22 cellular contexts compared by ENCODE assay signal in the genomic region with DNA sequence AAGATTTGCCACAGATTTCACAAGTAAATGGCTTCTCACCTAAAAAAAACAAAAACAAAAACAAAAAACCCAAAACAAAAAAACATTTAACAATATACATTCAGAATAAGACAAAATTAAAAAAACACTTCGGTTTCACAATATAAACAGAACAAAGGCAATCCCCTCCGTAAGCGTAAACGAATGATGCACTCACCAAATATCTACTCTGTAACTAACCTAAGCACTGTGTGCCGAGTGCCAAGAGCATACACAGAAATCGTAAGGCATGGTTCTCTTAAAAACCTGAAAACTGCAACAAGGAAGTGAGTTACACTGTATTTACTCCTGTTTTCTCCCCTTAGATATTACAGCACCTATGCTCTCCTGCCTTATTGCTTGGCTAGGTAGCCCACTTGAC. TPM values are rescaled to one million over a fixed set of nuclear protein-coding genes. Genes with fewer than 3 reads are reported as not detected.
DNase-seq lines count a peak whose midpoint lies in the region; ATAC-seq, FAIRE-seq and TF ChIP-seq lines count a peak whose summit lies in the region.
"Had no signal": no experiment of that assay in that cellular context is flagged by ENCODE, and none has a peak within 500 bp of the region (broad histone marks: within the 10 kb centered on the region; RNA-seq: fewer than 3 reads in every experiment).

No MANE protein-coding gene starts in this region.

- no peak for TF ChIP-seq CTCF in CD8-positive, alpha-beta T cell (IDR thresholded peaks at IDR 0.05)
- TF ChIP-seq CTCF in osteocyte (IDR thresholded peaks at IDR 0.05) = no peak
- TF ChIP-seq CTCF in Caco-2 (IDR thresholded peaks at IDR 0.05; ENCODE audit: insufficient read depth in 1 of 2, low read depth in 1 of 2, low read length in 1 of 2, severe bottlenecking in 1 of 2, unreplicated experiment in 1 of 2) = no peak

- intact Hi-C loops in activated CD4-positive, alpha-beta memory T cell treated with anti-CD3 and anti-CD28 coated beads for 36 hours (cut with micrococcal nuclease) = no loop called here
- intact Hi-C loops in CD8-positive, alpha-beta T cell (cut with DNase I, micrococcal nuclease) = no loop called here
- intact Hi-C loops in Caco-2 (cut with micrococcal nuclease; ENCODE audit: unreplicated experiment) = no loop called here

- CTCF ChIA-PET in activated CD4-positive, alpha-beta memory T cell treated with anti-CD3 and anti-CD28 coated beads for 36 hours (lab: Charles Lee) = no interaction called here
- CTCF ChIA-PET in activated CD4-positive, alpha-beta memory T cell treated with anti-CD3 and anti-CD28 coated beads, Interleukin-2, amount 10 ng/mL, durations not matched to agents 7 days and 5 days (lab: Charles Lee) = no interaction called here
- CTCF ChIA-PET in CD8-positive, alpha-beta T cell (lab: Charles Lee) = no interaction called here
- CTCF ChIA-PET in Caco-2 (lab: Charles Lee) = no interaction called here

- no peak overlapping the region for H3K4me3 Mint-ChIP-seq in activated CD4-positive, alpha-beta memory T cell treated with anti-CD3 and anti-CD28 coated beads for 36 hours
- no peak overlapping the region for H3K4me3 Mint-ChIP-seq in activated CD4-positive, alpha-beta memory T cell treated with anti-CD3 and anti-CD28 coated beads, Interleukin-2, amount 10 ng/mL, durations not matched to agents 7 days and 5 days
- no peak overlapping the region for H3K4me3 Mint-ChIP-seq in CD8-positive, alpha-beta T cell
- no peak overlapping the region for H3K4me3 Mint-ChIP-seq in osteocyte (ENCODE audit: unreplicated experiment)
- H3K4me3 Mint-ChIP-seq in Caco-2 (ENCODE audit: unreplicated experiment) = no peak overlapping the region

- POLR2A ChIA-PET in activated CD4-positive, alpha-beta memory T cell treated with anti-CD3 and anti-CD28 coated beads for 36 hours (lab: Charles Lee) = no interaction called here
- POLR2A ChIA-PET in activated CD4-positive, alpha-beta memory T cell treated with anti-CD3 and anti-CD28 coated beads, Interleukin-2, amount 10 ng/mL, durations not matched to agents 7 days and 5 days (lab: Charles Lee) = no interaction called here
- POLR2A ChIA-PET in CD8-positive, alpha-beta T cell (lab: Charles Lee) = no interaction called here
- POLR2A ChIA-PET in Caco-2 (lab: Charles Lee) = no interaction called here

- H3K4me1 ChIP-seq in CD8-positive, alpha-beta T cell (ENCODE audit: insufficient read depth, low read length) = peaks cover 8% of the 10 kb centered on the region
- H3K4me1 ChIP-seq in Caco-2 = no peaks in the 10 kb centered on the region

- H3K4me1 Mint-ChIP-seq in activated CD4-positive, alpha-beta memory T cell treated with anti-CD3 and anti-CD28 coated beads for 36 hours (ENCODE audit: low read depth) = peaks cover 67% of the 10 kb centered on the region
- peaks cover 47% of the 10 kb centered on the region for H3K4me1 Mint-ChIP-seq in activated CD4-positive, alpha-beta memory T cell treated with anti-CD3 and anti-CD28 coated beads, Interleukin-2, amount 10 ng/mL, durations not matched to agents 7 days and 5 days
- peaks cover 61% of the 10 kb centered on the region for H3K4me1 Mint-ChIP-seq in CD8-positive, alpha-beta T cell (ENCODE audit: low read depth)
- H3K4me1 Mint-ChIP-seq in osteocyte (ENCODE audit: unreplicated experiment) = peaks cover 2% of the 10 kb centered on the region
- no peaks in the 10 kb centered on the region for H3K4me1 Mint-ChIP-seq in Caco-2 (ENCODE audit: low read depth, unreplicated experiment)

- DNase-seq in activated CD4-positive, alpha-beta memory T cell treated with anti-CD3 and anti-CD28 coated beads for 36 hours = no peak
- DNase-seq in activated CD4-positive, alpha-beta memory T cell treated with anti-CD3 and anti-CD28 coated beads, Interleukin-2, amount 10 ng/mL, durations not matched to agents 7 days and 5 days = no peak
- DNase-seq in CD8-positive, alpha-beta T cell = no peak
- DNase-seq in fibroblast of gingiva (ENCODE audit: low read depth) (peak; percentile 18), osteocyte (ENCODE audit: extremely low spot score, unreplicated experiment) (peak; percentile 0), urothelium cell line (ENCODE audit: low spot score) (no peak), Caco-2 (no peak)
- DNase-seq: DMS153; EL; GM23248; HCEC 1CT; NCI-H1417; NCI-H187; NCI-H2107; NCI-H510A; NCI-H748 treated with DMSO at 0.1 percent for 48 hours; NK-92 treated with Interleukin-12 subunit alpha and Interleukin-12 subunit beta, amount 100 ng/mL, for 24 hours; Right ventricle myocardium superior had no signal

- H3K9me3 ChIP-seq in CD8-positive, alpha-beta T cell (ENCODE audit: low read length) = no peaks in the 10 kb centered on the region
- H3K9me3 ChIP-seq in Caco-2 = no peaks in the 10 kb centered on the region

- no peak overlapping the region for H3K4me3 ChIP-seq in CD8-positive, alpha-beta T cell (ENCODE audit: low read depth, low read length)
- no peak overlapping the region for H3K4me3 ChIP-seq in Caco-2 (ENCODE audit: low read depth, low read length)
- H3K4me3 ChIP-seq: GM23248 had no signal

- H3K27me3 ChIP-seq in CD8-positive, alpha-beta T cell (ENCODE audit: insufficient read depth, low read length) = no peaks in the 10 kb centered on the region
- H3K27me3 ChIP-seq in Caco-2 (replicated peaks; ENCODE audit: control insufficient read depth, insufficient read depth, low read length) = no peaks in the 10 kb centered on the region

- peaks cover 75% of the 10 kb centered on the region for H3K36me3 Mint-ChIP-seq in activated CD4-positive, alpha-beta memory T cell treated with anti-CD3 and anti-CD28 coated beads for 36 hours
- peaks cover 88% of the 10 kb centered on the region for H3K36me3 Mint-ChIP-seq in activated CD4-positive, alpha-beta memory T cell treated with anti-CD3 and anti-CD28 coated beads, Interleukin-2, amount 10 ng/mL, durations not matched to agents 7 days and 5 days (ENCODE audit: low read depth)
- H3K36me3 Mint-ChIP-seq in CD8-positive, alpha-beta T cell = peaks cover 89% of the 10 kb centered on the region
- peaks cover 42% of the 10 kb centered on the region for H3K36me3 Mint-ChIP-seq in osteocyte (ENCODE audit: unreplicated experiment)
- H3K36me3 Mint-ChIP-seq in Caco-2 (ENCODE audit: insufficient read depth, unreplicated experiment) = peaks cover 55% of the 10 kb centered on the region

- peaks cover 41% of the 10 kb centered on the region for H3K36me3 ChIP-seq in CD8-positive, alpha-beta T cell (ENCODE audit: insufficient read depth, low read length)
- H3K36me3 ChIP-seq in Caco-2 (ENCODE audit: control insufficient read depth, insufficient read depth, low read length) = peaks cover 5% of the 10 kb centered on the region; the same call in 1 of the 2 replicates

- no peak overlapping the region for H3K27ac ChIP-seq in CD8-positive, alpha-beta T cell (ENCODE audit: low read depth, low read length)
- H3K27ac ChIP-seq: GM23248, HL-60 had no signal

- no peaks in the 10 kb centered on the region for H3K27me3 Mint-ChIP-seq in activated CD4-positive, alpha-beta memory T cell treated with anti-CD3 and anti-CD28 coated beads for 36 hours
- H3K27me3 Mint-ChIP-seq in activated CD4-positive, alpha-beta memory T cell treated with anti-CD3 and anti-CD28 coated beads, Interleukin-2, amount 10 ng/mL, durations not matched to agents 7 days and 5 days = no peaks in the 10 kb centered on the region
- no peaks in the 10 kb centered on the region for H3K27me3 Mint-ChIP-seq in CD8-positive, alpha-beta T cell (ENCODE audit: low read depth)
- H3K27me3 Mint-ChIP-seq in osteocyte (ENCODE audit: unreplicated experiment) (no peaks in the 10 kb centered on the region), Caco-2 (ENCODE audit: insufficient read depth, unreplicated experiment) (no peaks in the 10 kb centered on the region)

- ATAC-seq in CD8-positive, alpha-beta T cell = no peak
- no peak for ATAC-seq in GM19455 (IDR thresholded peaks at IDR 0.05; ENCODE audit: unreplicated experiment)

- no peak for FAIRE-seq in urothelium cell line (lab: Jason Lieb, UNC)
- FAIRE-seq: GM19239, RCC 7860 had no signal

- no peaks in the 10 kb centered on the region for H3K9me3 Mint-ChIP-seq in activated CD4-positive, alpha-beta memory T cell treated with anti-CD3 and anti-CD28 coated beads for 36 hours
- H3K9me3 Mint-ChIP-seq in activated CD4-positive, alpha-beta memory T cell treated with anti-CD3 and anti-CD28 coated beads, Interleukin-2, amount 10 ng/mL, durations not matched to agents 7 days and 5 days = no peaks in the 10 kb centered on the region
- H3K9me3 Mint-ChIP-seq in CD8-positive, alpha-beta T cell = no peaks in the 10 kb centered on the region
- no peaks in the 10 kb centered on the region for H3K9me3 Mint-ChIP-seq in osteocyte (ENCODE audit: unreplicated experiment)
- no peaks in the 10 kb centered on the region for H3K9me3 Mint-ChIP-seq in Caco-2 (ENCODE audit: unreplicated experiment)

- H3K27ac Mint-ChIP-seq in activated CD4-positive, alpha-beta memory T cell treated with anti-CD3 and anti-CD28 coated beads for 36 hours = peak overlapping the region; percentile 6
- H3K27ac Mint-ChIP-seq in activated CD4-positive, alpha-beta memory T cell treated with anti-CD3 and anti-CD28 coated beads, Interleukin-2, amount 10 ng/mL, durations not matched to agents 7 days and 5 days = no peak overlapping the region
- peak overlapping the region; percentile 33 for H3K27ac Mint-ChIP-seq in CD8-positive, alpha-beta T cell
- no peak overlapping the region for H3K27ac Mint-ChIP-seq in osteocyte (ENCODE audit: unreplicated experiment)
- no peak overlapping the region for H3K27ac Mint-ChIP-seq in Caco-2 (ENCODE audit: unreplicated experiment)

- no TSS peak for BruUV-seq in Caco-2 (replicated peaks; lab: Mats Ljungman, UMichigan)

RNA-seq across cellular contexts. Expression of a gene that starts 12.1 kb away (rescaled TPM):
- total RNA-seq in activated CD4-positive, alpha-beta memory T cell treated with anti-CD3 and anti-CD28 coated beads for 36 hours = 10 to 100 TPM; 39.4 to 45.0 TPM
- 100 to 1,000 TPM; 125 to 128 TPM for total RNA-seq in activated CD4-positive, alpha-beta memory T cell treated with anti-CD3 and anti-CD28 coated beads, Interleukin-2, amount 10 ng/mL, durations not matched to agents 7 days and 5 days
- total RNA-seq in CD8-positive, alpha-beta T cell = 10 to 100 TPM; 68.0 to 76.4 TPM
- 53.6 and 59.5 TPM in 2 replicates for total RNA-seq in osteocyte
- total RNA-seq in Caco-2 (2022) = 11.7 and 11.8 TPM in 2 replicates

RNA-seq across cellular contexts. Expression of a gene that starts 15.3 kb away (rescaled TPM):
- total RNA-seq in activated CD4-positive, alpha-beta memory T cell treated with anti-CD3 and anti-CD28 coated beads for 36 hours = 10 to 100 TPM; 10.9 to 11.8 TPM
- 10 to 100 TPM; 16.5 to 17.5 TPM for total RNA-seq in activated CD4-positive, alpha-beta memory T cell treated with anti-CD3 and anti-CD28 coated beads, Interleukin-2, amount 10 ng/mL, durations not matched to agents 7 days and 5 days
- 10 to 100 TPM; 10.9 to 11.2 TPM for total RNA-seq in CD8-positive, alpha-beta T cell
- total RNA-seq in osteocyte = 6.2 and 6.7 TPM in 2 replicates
- total RNA-seq in Caco-2 (2022) = 9.2 and 10.3 TPM in 2 replicates

RNA-seq across cellular contexts. Expression of a gene that starts 27.2 kb away (rescaled TPM):
- 1 to 10 TPM; 9.7 TPM for total RNA-seq in activated CD4-positive, alpha-beta memory T cell treated with anti-CD3 and anti-CD28 coated beads for 36 hours
- total RNA-seq in activated CD4-positive, alpha-beta memory T cell treated with anti-CD3 and anti-CD28 coated beads, Interleukin-2, amount 10 ng/mL, durations not matched to agents 7 days and 5 days = 10 to 100 TPM; 15.9 to 16.9 TPM
- total RNA-seq in CD8-positive, alpha-beta T cell = 10 to 100 TPM; 22.8 to 23.9 TPM
- total RNA-seq in osteocyte (9.8 and 10.1 TPM in 2 replicates), Caco-2 (2022) (12.3 and 12.8 TPM in 2 replicates)

RNA-seq across cellular contexts. Expression of a gene that starts 27.3 kb away (rescaled TPM):
- total RNA-seq in activated CD4-positive, alpha-beta memory T cell treated with anti-CD3 and anti-CD28 coated beads for 36 hours = under 1 TPM; 0.43 to 0.46 TPM
- not detected for total RNA-seq in activated CD4-positive, alpha-beta memory T cell treated with anti-CD3 and anti-CD28 coated beads, Interleukin-2, amount 10 ng/mL, durations not matched to agents 7 days and 5 days
- 1 to 10 TPM; 1.3 to 1.4 TPM for total RNA-seq in CD8-positive, alpha-beta T cell
- 1.9 and 2.2 TPM in 2 replicates for total RNA-seq in osteocyte
- 0.30 TPM in 1 of 2 replicates, not detected in the other for total RNA-seq in Caco-2 (2022)

Comparison
In these comparisons a context has a peak if more than half of its experiments do, and no peak if none do; other contexts are left out.
1. H3K27ac Mint-ChIP-seq: peak in activated CD4-positive, alpha-beta memory T cell treated with anti-CD3 and anti-CD28 coated beads for 36 hours (single experiment) and CD8-positive, alpha-beta T cell (single experiment); none in activated CD4-positive, alpha-beta memory T cell treated with anti-CD3 and anti-CD28 coated beads, Interleukin-2, amount 10 ng/mL, durations not matched to agents 7 days and 5 days (single experiment), osteocyte (single experiment) and Caco-2 (single experiment).
2. DNase-seq: peak in fibroblast of gingiva (single experiment) and osteocyte (single experiment); none in activated CD4-positive, alpha-beta memory T cell treated with anti-CD3 and anti-CD28 coated beads for 36 hours (single experiment), activated CD4-positive, alpha-beta memory T cell treated with anti-CD3 and anti-CD28 coated beads, Interleukin-2, amount 10 ng/mL, durations not matched to agents 7 days and 5 days (single experiment), CD8-positive, alpha-beta T cell (0 of 7), urothelium cell line (single experiment) and Caco-2 (0 of 2).